ENCODE assay signal across 1 cellular context in the genomic region with DNA sequence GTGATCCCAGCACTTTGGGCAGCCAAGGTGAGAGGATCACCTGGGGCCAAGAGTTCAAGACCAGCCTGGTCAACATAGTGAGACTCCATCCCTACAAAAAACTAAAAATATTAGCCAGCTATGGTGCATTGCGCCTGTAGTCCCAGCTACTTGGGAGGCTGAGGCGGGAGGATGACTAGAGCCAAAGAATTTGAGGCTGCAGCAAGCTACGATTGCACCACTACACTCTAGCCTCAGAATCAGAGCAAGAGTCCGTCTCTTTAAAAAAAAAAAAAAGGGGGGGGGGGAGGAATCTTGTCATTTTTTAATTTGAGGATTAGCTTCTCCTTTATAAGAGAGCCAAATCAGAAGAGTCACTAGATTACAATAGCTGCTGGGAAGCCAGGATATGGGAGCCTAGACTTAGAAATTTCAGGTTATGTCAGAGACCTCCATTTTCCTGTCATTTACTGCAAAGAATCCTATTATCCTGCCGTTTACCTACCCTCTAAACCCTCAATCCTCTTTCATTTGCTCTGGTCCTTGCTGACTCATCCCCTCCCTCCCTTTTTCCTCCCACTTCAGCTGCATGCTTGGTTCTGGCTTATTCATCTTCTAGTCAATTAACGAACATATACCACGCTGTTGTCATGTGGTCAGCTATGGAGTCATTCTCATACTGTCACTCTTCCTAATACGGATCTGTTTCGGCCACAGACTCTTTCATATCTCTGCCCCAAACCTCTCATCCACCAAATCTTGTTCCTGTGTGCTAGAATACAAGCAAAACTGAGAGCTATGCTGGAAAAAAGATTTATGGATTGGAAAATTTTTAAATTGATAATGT.
TF ChIP-seq lines count a peak whose summit lies in the region.

No MANE protein-coding gene starts in this region.

TF ChIP-seq in HepG2, 621 proteins besides CTCF, POLR2A, EP300 and RAD21 (continued from another document):
- TF ChIP-seq ZNF362 (CRISPR knock-in tag; IDR thresholded peaks at IDR 0.05; ENCODE audit: borderline replicate concordance) (no peak), NFE2 (CRISPR knock-in tag; IDR thresholded peaks at IDR 0.05) (peak; percentile 76; the same call in 1 of the 2 replicates), SNAI1 (CRISPR knock-in tag; IDR thresholded peaks at IDR 0.05; ENCODE audit: borderline replicate concordance) (no peak), GATAD2A (CRISPR knock-in tag; IDR thresholded peaks at IDR 0.05) (peak; percentile 69), GPN1 (CRISPR knock-in tag; IDR thresholded peaks at IDR 0.05; ENCODE audit: borderline replicate concordance) (no peak), ZNF335 (CRISPR knock-in tag; IDR thresholded peaks at IDR 0.05) (no peak), HES4 (CRISPR knock-in tag; IDR thresholded peaks at IDR 0.05; ENCODE audit: borderline replicate concordance) (no peak), ERF (CRISPR knock-in tag; IDR thresholded peaks at IDR 0.05) (0 out of 2 replicates have a peak, but pooled peaks have one; percentile 16), ZNF367 (CRISPR knock-in tag; IDR thresholded peaks at IDR 0.05; ENCODE audit: borderline replicate concordance) (no peak), FOSL2 (CRISPR knock-in tag; IDR thresholded peaks at IDR 0.05) (peak; percentile 92), YY1 (IDR thresholded peaks at IDR 0.05; ENCODE audit: insufficient read depth, insufficient replicate concordance, low read depth, low read length) (no peak), ZNF770 (CRISPR knock-in tag; IDR thresholded peaks at IDR 0.05) (peak; percentile 75), HMGXB4 (CRISPR knock-in tag; IDR thresholded peaks at IDR 0.05; ENCODE audit: borderline replicate concordance in 1 of 2, low read depth in 1 of 2) (no peak), MIER3 (CRISPR knock-in tag; IDR thresholded peaks at IDR 0.05; ENCODE audit: borderline replicate concordance) (peak; percentile 61; the same call in 1 of the 2 replicates), SAP130 (CRISPR knock-in tag; IDR thresholded peaks at IDR 0.05; ENCODE audit: low read depth) (peak; percentile 65), ZNF816 (CRISPR knock-in tag; IDR thresholded peaks at IDR 0.05; ENCODE audit: borderline replicate concordance) (no peak), ZNF530 (CRISPR knock-in tag; IDR thresholded peaks at IDR 0.05; ENCODE audit: low read depth) (no peak), SOX13 (IDR thresholded peaks at IDR 0.05) (no peak), SOX13 (CRISPR knock-in tag; conservative IDR thresholded peaks at IDR 0.05 in 1 of 2, IDR thresholded peaks at IDR 0.05 in 1 of 2) (peak in 1 of 2 experiments; percentile 39; a peak in 1 of 4 replicates), DNMT1 (CRISPR knock-in tag; IDR thresholded peaks at IDR 0.05) (no peak), SMYD3 (CRISPR knock-in tag; IDR thresholded peaks at IDR 0.05) (no peak), GZF1 (CRISPR knock-in tag; IDR thresholded peaks at IDR 0.05) (no peak), POLR2AphosphoS5 (IDR thresholded peaks at IDR 0.05; ENCODE audit: low read depth, low read length) (no peak), ZNF709 (CRISPR knock-in tag; IDR thresholded peaks at IDR 0.05) (no peak), ZNF7 (CRISPR knock-in tag; IDR thresholded peaks at IDR 0.05) (no peak), ZSCAN22 (CRISPR knock-in tag; IDR thresholded peaks at IDR 0.05) (no peak), NFE2L2 (IDR thresholded peaks at IDR 0.05; ENCODE audit: low read length) (peak; percentile 52; the same call in 1 of the 2 replicates)
- TF ChIP-seq, protein P1, sequence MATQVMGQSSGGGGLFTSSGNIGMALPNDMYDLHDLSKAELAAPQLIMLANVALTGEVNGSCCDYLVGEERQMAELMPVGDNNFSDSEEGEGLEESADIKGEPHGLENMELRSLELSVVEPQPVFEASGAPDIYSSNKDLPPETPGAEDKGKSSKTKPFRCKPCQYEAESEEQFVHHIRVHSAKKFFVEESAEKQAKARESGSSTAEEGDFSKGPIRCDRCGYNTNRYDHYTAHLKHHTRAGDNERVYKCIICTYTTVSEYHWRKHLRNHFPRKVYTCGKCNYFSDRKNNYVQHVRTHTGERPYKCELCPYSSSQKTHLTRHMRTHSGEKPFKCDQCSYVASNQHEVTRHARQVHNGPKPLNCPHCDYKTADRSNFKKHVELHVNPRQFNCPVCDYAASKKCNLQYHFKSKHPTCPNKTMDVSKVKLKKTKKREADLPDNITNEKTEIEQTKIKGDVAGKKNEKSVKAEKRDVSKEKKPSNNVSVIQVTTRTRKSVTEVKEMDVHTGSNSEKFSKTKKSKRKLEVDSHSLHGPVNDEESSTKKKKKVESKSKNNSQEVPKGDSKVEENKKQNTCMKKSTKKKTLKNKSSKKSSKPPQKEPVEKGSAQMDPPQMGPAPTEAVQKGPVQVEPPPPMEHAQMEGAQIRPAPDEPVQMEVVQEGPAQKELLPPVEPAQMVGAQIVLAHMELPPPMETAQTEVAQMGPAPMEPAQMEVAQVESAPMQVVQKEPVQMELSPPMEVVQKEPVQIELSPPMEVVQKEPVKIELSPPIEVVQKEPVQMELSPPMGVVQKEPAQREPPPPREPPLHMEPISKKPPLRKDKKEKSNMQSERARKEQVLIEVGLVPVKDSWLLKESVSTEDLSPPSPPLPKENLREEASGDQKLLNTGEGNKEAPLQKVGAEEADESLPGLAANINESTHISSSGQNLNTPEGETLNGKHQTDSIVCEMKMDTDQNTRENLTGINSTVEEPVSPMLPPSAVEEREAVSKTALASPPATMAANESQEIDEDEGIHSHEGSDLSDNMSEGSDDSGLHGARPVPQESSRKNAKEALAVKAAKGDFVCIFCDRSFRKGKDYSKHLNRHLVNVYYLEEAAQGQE (IDR thresholded peaks at IDR 0.05; ENCODE audit: borderline replicate concordance in 1 of 2, low read depth in 1 of 2, low read length in 2 of 2) = no peak
- TF ChIP-seq, protein P2, sequence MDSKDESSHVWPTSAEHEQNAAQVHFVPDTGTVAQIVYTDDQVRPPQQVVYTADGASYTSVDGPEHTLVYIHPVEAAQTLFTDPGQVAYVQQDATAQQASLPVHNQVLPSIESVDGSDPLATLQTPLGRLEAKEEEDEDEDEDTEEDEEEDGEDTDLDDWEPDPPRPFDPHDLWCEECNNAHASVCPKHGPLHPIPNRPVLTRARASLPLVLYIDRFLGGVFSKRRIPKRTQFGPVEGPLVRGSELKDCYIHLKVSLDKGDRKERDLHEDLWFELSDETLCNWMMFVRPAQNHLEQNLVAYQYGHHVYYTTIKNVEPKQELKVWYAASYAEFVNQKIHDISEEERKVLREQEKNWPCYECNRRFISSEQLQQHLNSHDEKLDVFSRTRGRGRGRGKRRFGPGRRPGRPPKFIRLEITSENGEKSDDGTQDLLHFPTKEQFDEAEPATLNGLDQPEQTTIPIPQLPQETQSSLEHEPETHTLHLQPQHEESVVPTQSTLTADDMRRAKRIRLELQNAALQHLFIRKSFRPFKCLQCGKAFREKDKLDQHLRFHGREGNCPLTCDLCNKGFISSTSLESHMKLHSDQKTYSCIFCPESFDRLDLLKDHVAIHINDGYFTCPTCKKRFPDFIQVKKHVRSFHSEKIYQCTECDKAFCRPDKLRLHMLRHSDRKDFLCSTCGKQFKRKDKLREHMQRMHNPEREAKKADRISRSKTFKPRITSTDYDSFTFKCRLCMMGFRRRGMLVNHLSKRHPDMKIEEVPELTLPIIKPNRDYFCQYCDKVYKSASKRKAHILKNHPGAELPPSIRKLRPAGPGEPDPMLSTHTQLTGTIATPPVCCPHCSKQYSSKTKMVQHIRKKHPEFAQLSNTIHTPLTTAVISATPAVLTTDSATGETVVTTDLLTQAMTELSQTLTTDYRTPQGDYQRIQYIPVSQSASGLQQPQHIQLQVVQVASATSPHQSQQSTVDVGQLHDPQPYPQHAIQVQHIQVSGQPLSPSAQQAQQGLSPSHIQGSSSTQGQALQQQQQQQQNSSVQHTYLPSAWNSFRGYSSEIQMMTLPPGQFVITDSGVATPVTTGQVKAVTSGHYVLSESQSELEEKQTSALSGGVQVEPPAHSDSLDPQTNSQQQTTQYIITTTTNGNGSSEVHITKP (CRISPR knock-in tag; IDR thresholded peaks at IDR 0.05; ENCODE audit: low read depth) = peak; percentile 63; the same call in 1 of the 2 replicates
